Comparison of ENCODE assay signal across 2 cellular contexts in genomic region chr22:30556388-30556787, GRCh38.
TF ChIP-seq lines count a peak whose summit lies in the region.

No MANE protein-coding gene starts in this region.

TF ChIP-seq in HCT116, 20 proteins besides CTCF, POLR2A, EP300 and RAD21:
- TF ChIP-seq ZNF274 (IDR thresholded peaks at IDR 0.05; ENCODE audit: low read depth, low read length) (no peak), EGR1 (IDR thresholded peaks at IDR 0.05; ENCODE audit: low read depth) (no peak), SRF (IDR thresholded peaks at IDR 0.05; ENCODE audit: low read depth) (no peak), EZH2phosphoT487 (IDR thresholded peaks at IDR 0.05; ENCODE audit: borderline replicate concordance) (no peak), ZFX (IDR thresholded peaks at IDR 0.05) (no peak), SP1 (IDR thresholded peaks at IDR 0.05; ENCODE audit: low read depth) (no peak), JUND (IDR thresholded peaks at IDR 0.05) (no peak), REST (IDR thresholded peaks at IDR 0.05; ENCODE audit: low read depth) (no peak)

TF ChIP-seq in SK-N-SH, 30 proteins besides CTCF, POLR2A, EP300 and RAD21:
- TF ChIP-seq FOXM1 (IDR thresholded peaks at IDR 0.05; ENCODE audit: low read depth) (no peak), SMC3 (IDR thresholded peaks at IDR 0.05; ENCODE audit: low read depth, low read length) (no peak), RXRA (IDR thresholded peaks at IDR 0.05; ENCODE audit: borderline replicate concordance, low read depth) (no peak)
TF ChIP-seq in SK-N-SH: peak in this region for 0.
